In the genomic region with DNA sequence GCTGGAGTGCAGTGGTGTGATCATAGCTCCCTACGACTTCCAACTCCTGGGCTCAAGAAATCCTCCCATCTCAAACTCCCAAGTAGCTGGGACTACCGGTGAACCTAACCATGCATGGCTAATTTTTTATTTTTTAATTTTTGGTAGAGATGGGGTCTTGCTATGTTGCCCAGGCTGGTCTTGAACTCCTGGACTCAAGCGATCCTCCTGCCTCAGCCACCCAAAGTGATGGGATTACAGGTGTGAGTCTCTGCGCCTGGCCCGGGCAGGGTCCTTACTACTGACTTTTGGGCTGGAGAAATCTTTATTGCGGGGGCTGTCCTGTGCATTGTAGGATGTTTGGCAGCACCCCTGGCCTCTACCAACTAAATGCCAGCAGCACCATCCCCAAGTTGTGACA, we compare ENCODE assay signal across 24 cellular contexts. TPM values are rescaled to one million over a fixed set of nuclear protein-coding genes. Genes with fewer than 3 reads are reported as not detected.
DNase-seq lines count a peak whose midpoint lies in the region; ATAC-seq, FAIRE-seq and TF ChIP-seq lines count a peak whose summit lies in the region.
"Had no signal": no experiment of that assay in that cellular context is flagged by ENCODE, and none has a peak within 500 bp of the region (broad histone marks: within the 10 kb centered on the region; RNA-seq: fewer than 3 reads in every experiment).

No MANE protein-coding gene starts in this region.

- H4K20me1 ChIP-seq in K562 (replicated peaks; ENCODE audit: control insufficient read depth, insufficient read depth, low read length): no peaks in the 10 kb centered on the region

- in situ Hi-C loops in K562 (cut with MboI): no loop called here

- TF ChIP-seq POLR2A in K562 (conservative IDR thresholded peaks at IDR 0.05): no peak

- BruUV-seq in K562 (replicated peaks; lab: Mats Ljungman, UMichigan): no TSS peak

- CTCF ChIA-PET in HEK293 (lab: Yijun Ruan, JAX): no interaction called here
- CTCF ChIA-PET in K562 (lab: Yijun Ruan, JAX; ENCODE audit: low intra/inter-chr PET ratio): no interaction called here

- H3K36me3 ChIP-seq in HEK293 (ENCODE audit: control insufficient read depth in 2 of 2, insufficient read depth in 1 of 2, low read length in 2 of 2): no peaks in the 10 kb centered on the region
- H3K36me3 ChIP-seq in K562 (ENCODE audit: control insufficient read depth, insufficient read depth, low read length): no peaks in the 10 kb centered on the region

- POLR2A ChIA-PET in HEK293 (lab: Yijun Ruan, JAX): no interaction called here
- POLR2A ChIA-PET in K562 (lab: Yijun Ruan, JAX): no interaction called here

- TF ChIP-seq CTCF in HEK293 (tag by site-specific recombination; IDR thresholded peaks at IDR 0.05) (no peak), K562 (IDR thresholded peaks at IDR 0.05 in 2 of 3, conservative IDR thresholded peaks at IDR 0.05 in 1 of 3; ENCODE audit: insufficient read depth in 2 of 3, low read depth in 1 of 3, low read length in 3 of 3) (no peak)

- FAIRE-seq in K562 (lab: Jason Lieb, UNC): no peak
- FAIRE-seq: A204.1, GM12878, GM12892, GM18507 had no signal

- intact Hi-C loops in K562 (cut with micrococcal nuclease): no loop called here

- H3K9ac ChIP-seq in K562 (ENCODE audit: insufficient read depth in 1 of 2, low read depth in 2 of 2, low read length in 2 of 2): no peak overlapping the region

- no peaks in the 10 kb centered on the region for H3K79me2 ChIP-seq in K562 (ENCODE audit: control insufficient read depth, insufficient read depth, low read length)

- no peak for ATAC-seq in K562
- ATAC-seq in HG02678 (IDR thresholded peaks at IDR 0.05; ENCODE audit: unreplicated experiment): no peak
- ATAC-seq: GM12878 had no signal

- H3K4me1 ChIP-seq in HEK293 (ENCODE audit: control insufficient read depth, insufficient read depth, low read length): no peaks in the 10 kb centered on the region
- 0 out of 5 replicates have a peak, but pooled peaks cover 0 to 4% of the 10 kb centered on the region in 2 experiments for H3K4me1 ChIP-seq in K562 (replicated peaks in 1 of 2; ENCODE audit: control insufficient read depth in 2 of 2, insufficient read depth in 2 of 2, low read length in 2 of 2)

- no peak overlapping the region for H3K4me3 ChIP-seq in HEK293 (ENCODE audit: low read depth, low read length)
- no peak overlapping the region for H3K4me3 ChIP-seq in K562
- H3K4me3 ChIP-seq: GM12878 had no signal

- no peaks in the 10 kb centered on the region for H3K9me3 ChIP-seq in HEK293 (ENCODE audit: control insufficient read depth, insufficient read depth, low read depth, low read length)
- no peaks in the 10 kb centered on the region for H3K9me3 ChIP-seq in K562 (replicated peaks; ENCODE audit: control insufficient read depth, insufficient read depth, low read depth, low read length)

- H2AFZ ChIP-seq in K562 (ENCODE audit: low read depth, low read length): no peak overlapping the region

- H3K4me2 ChIP-seq in K562 (ENCODE audit: insufficient read depth, low read length): no peak overlapping the region

- no peaks in the 10 kb centered on the region for H3K27me3 ChIP-seq in K562 (ENCODE audit: control insufficient read depth in 2 of 2, insufficient read depth in 2 of 2, low read length in 2 of 2)

- no peak for TF ChIP-seq RAD21 in K562 (CRISPR knock-in tag; conservative IDR thresholded peaks at IDR 0.05 in 1 of 2, IDR thresholded peaks at IDR 0.05 in 1 of 2)

- 88% methylated on average over 4 of the region's 6 CpGs for WGBS in K562 (ENCODE audit: insufficient coverage, low coverage, missing lambda C conversion rate)

- H3K27ac ChIP-seq in HEK293 (ENCODE audit: extremely low read depth, low read depth, low read length) (no peak overlapping the region), K562 (ENCODE audit: extremely low read depth, low read depth, low read length) (no peak overlapping the region)

- TF ChIP-seq EP300 in K562 (IDR thresholded peaks at IDR 0.05; ENCODE audit: low read length): no peak

- no peaks in the 10 kb centered on the region for H3K9me1 ChIP-seq in K562 (ENCODE audit: control insufficient read depth, insufficient read depth, low read length)

- DNase-seq in K562 (ENCODE audit: extremely low read depth in 1 of 4, low spot score in 3 of 4): no peak
- no peak for DNase-seq in activated T-cell treated with anti-CD3 and anti-CD28 coated beads, Interleukin-2, amount 50 U/mL, for 48 hours
- no peak for DNase-seq in stimulated activated CD4-positive, alpha-beta T cell treated with anti-CD3 and anti-CD28 coated beads, Interleukin-1b, Interleukin-23, amount 100 ng/mL, for 48 hours
- DNase-seq: 8988T; ACHN; AML-193; C1 segment of cervical spinal cord; CD4-positive, alpha-beta memory T cell; CD4-positive, CD25-positive, alpha-beta regulatory T cell; CD8-positive, alpha-beta memory T cell; COR-L47; DMS 273 treated with DMSO at 0.1 percent for 48 hours; DMS153; DMS53; DMS79; DND-41; EL; GDM1 had no signal

TF ChIP-seq in HEK293, 187 proteins besides CTCF, POLR2A, EP300 and RAD21 (continues in another document):
- TF ChIP-seq ZNF626 (tag by site-specific recombination; IDR thresholded peaks at IDR 0.05): no peak
- TF ChIP-seq ZNF121 (tag by site-specific recombination; IDR thresholded peaks at IDR 0.05): peak; percentile 84
- TF ChIP-seq ZNF37A (tag by site-specific recombination; IDR thresholded peaks at IDR 0.05): no peak
- no peak for TF ChIP-seq SCRT2 (tag by site-specific recombination; IDR thresholded peaks at IDR 0.05)
- no peak for TF ChIP-seq ZNF221 (tag by site-specific recombination; IDR thresholded peaks at IDR 0.05; ENCODE audit: borderline replicate concordance)
- no peak for TF ChIP-seq HOXC10 (CRISPR knock-in tag; IDR thresholded peaks at IDR 0.05)
- no peak for TF ChIP-seq ZSCAN16 (tag by site-specific recombination; IDR thresholded peaks at IDR 0.05)

TF ChIP-seq in K562, 482 proteins besides CTCF, POLR2A, EP300 and RAD21 (continues in another document):
- TF ChIP-seq GATAD2B (IDR thresholded peaks at IDR 0.05; ENCODE audit: borderline replicate concordance) (no peak), SNRNP70 (optimal IDR thresholded peaks at IDR 0.05; ENCODE audit: low read depth, low read length) (no peak), PPARD (CRISPR knock-in tag; IDR thresholded peaks at IDR 0.05) (no peak), ATF7 (IDR thresholded peaks at IDR 0.05) (no peak), RBM25 (IDR thresholded peaks at IDR 0.05; ENCODE audit: low read depth, low read length, severe bottlenecking) (peak; percentile 14), ZNF384 (IDR thresholded peaks at IDR 0.05; ENCODE audit: low read depth, low read length) (no peak), NUFIP1 (IDR thresholded peaks at IDR 0.05; ENCODE audit: partially characterized antibody) (no peak), ZNF121 (CRISPR knock-in tag; conservative IDR thresholded peaks at IDR 0.05) (peak; percentile 83), NCOA4 (IDR thresholded peaks at IDR 0.05; ENCODE audit: partially characterized antibody) (no peak), ZBTB17 (CRISPR knock-in tag; IDR thresholded peaks at IDR 0.05) (no peak)
- TF ChIP-seq, protein P1, sequence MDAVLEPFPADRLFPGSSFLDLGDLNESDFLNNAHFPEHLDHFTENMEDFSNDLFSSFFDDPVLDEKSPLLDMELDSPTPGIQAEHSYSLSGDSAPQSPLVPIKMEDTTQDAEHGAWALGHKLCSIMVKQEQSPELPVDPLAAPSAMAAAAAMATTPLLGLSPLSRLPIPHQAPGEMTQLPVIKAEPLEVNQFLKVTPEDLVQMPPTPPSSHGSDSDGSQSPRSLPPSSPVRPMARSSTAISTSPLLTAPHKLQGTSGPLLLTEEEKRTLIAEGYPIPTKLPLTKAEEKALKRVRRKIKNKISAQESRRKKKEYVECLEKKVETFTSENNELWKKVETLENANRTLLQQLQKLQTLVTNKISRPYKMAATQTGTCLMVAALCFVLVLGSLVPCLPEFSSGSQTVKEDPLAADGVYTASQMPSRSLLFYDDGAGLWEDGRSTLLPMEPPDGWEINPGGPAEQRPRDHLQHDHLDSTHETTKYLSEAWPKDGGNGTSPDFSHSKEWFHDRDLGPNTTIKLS (IDR thresholded peaks at IDR 0.05; ENCODE audit: borderline replicate concordance, low read depth): no peak
- TF ChIP-seq, protein P2, sequence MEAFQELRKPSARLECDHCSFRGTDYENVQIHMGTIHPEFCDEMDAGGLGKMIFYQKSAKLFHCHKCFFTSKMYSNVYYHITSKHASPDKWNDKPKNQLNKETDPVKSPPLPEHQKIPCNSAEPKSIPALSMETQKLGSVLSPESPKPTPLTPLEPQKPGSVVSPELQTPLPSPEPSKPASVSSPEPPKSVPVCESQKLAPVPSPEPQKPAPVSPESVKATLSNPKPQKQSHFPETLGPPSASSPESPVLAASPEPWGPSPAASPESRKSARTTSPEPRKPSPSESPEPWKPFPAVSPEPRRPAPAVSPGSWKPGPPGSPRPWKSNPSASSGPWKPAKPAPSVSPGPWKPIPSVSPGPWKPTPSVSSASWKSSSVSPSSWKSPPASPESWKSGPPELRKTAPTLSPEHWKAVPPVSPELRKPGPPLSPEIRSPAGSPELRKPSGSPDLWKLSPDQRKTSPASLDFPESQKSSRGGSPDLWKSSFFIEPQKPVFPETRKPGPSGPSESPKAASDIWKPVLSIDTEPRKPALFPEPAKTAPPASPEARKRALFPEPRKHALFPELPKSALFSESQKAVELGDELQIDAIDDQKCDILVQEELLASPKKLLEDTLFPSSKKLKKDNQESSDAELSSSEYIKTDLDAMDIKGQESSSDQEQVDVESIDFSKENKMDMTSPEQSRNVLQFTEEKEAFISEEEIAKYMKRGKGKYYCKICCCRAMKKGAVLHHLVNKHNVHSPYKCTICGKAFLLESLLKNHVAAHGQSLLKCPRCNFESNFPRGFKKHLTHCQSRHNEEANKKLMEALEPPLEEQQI (IDR thresholded peaks at IDR 0.05): no peak

RNA-seq across cellular contexts. Expression of a gene that starts 44.4 kb away (rescaled TPM):
- 259 and 607 TPM in 2 replicates for total RNA-seq in K562 (2011; cell fraction: chromatin; rRNA removed; ENCODE audit: low replicate concordance)
- 97.6 and 127 TPM in 2 replicates for total RNA-seq in K562 (2011; cell fraction: nucleolus; rRNA removed)
- total RNA-seq in K562 (2011; cell fraction: nucleoplasm; rRNA removed): 277 and 397 TPM in 2 replicates
- total RNA-seq in K562 (2014; rRNA removed) (29.3 and 32.5 TPM in 2 replicates), K562 (2014; rRNA removed; fragmentation: Illumina TruSeq; extraction: Trizol) (71.9 and 82.3 TPM in 2 replicates), K562 (2015; rRNA removed; fragmentation: Illumina TruSeq; extraction: Trizol) (70.1 and 70.8 TPM in 2 replicates), K562 (2021) (76.9 and 90.3 TPM in 2 replicates)
- polyA plus RNA-seq in K562 (2011; rRNA removed) (45.8 and 48.0 TPM in 2 replicates), K562 (2014; fragmentation: Illumina TruSeq; extraction: Trizol) (34.0 and 36.9 TPM in 2 replicates), K562 (2014; fragmentation: Nextera tagmentation; extraction: Ambion mirVana) (10 to 100 TPM; 13.4 to 22.0 TPM), K562 (2014; rRNA removed) (25.7 and 26.8 TPM in 2 replicates)
- polyA plus RNA-seq in K562 (2011; cell fraction: cytosol; rRNA removed): 26.1 and 36.3 TPM in 2 replicates
- 102 and 117 TPM in 2 replicates for polyA plus RNA-seq in K562 (2011; cell fraction: nucleus; rRNA removed)
- 29.2 and 39.4 TPM in 2 replicates for polyA plus RNA-seq in K562 (2012)
- 279 and 322 TPM in 2 replicates for polyA minus RNA-seq in K562 (2011; rRNA and poly(A)+ RNA removed)
- polyA minus RNA-seq in K562 (2011; cell fraction: cytosol; rRNA and poly(A)+ RNA removed): 59.1 and 73.6 TPM in 2 replicates
- 174 and 313 TPM in 2 replicates for polyA minus RNA-seq in K562 (2011; cell fraction: nucleus; rRNA and poly(A)+ RNA removed)
